ENCODE assay signal across 19 cellular contexts in genomic region chr2:170314744-170315447, GRCh38.
"Had no signal": no experiment of that assay in that cellular context is flagged by ENCODE, and none has a peak within 500 bp of the region (broad histone marks: within the 10 kb centered on the region; RNA-seq: fewer than 3 reads in every experiment).

No MANE protein-coding gene starts in this region.

- H3K9me3 Mint-ChIP-seq: activated T-helper 17 cell treated with anti-CD3 and anti-CD28 coated beads, Interleukin-2, amount 50 U/mL, for 72 hours; central memory CD8-positive, alpha-beta T cell; dendritic cell treated with granulocyte-macrophage colony-stimulating factor and Interleukin-4, amounts not matched to agents 40 ng/mL and 50 ng/mL, for 4 days; type B pancreatic cell had no signal

- ATAC-seq: activated T-helper 17 cell treated with anti-CD3 and anti-CD28 coated beads, Interleukin-2, amount 50 U/mL, for 72 hours; effector memory CD8-positive, alpha-beta T cell; foreskin keratinocyte; left lung had no signal

- H3K9ac ChIP-seq: neural progenitor cell had no signal

- FAIRE-seq: pancreas had no signal

- H3K36me3 ChIP-seq: left lung, neural progenitor cell, pancreas, suprapubic skin had no signal

- H3K4me1 ChIP-seq: left lung, pancreas, suprapubic skin had no signal

- H2AFZ ChIP-seq: neural progenitor cell had no signal

- H3K4me2 ChIP-seq: neural progenitor cell had no signal

- H3K27me3 ChIP-seq: foreskin keratinocyte, left lung, neural progenitor cell, pancreas, suprapubic skin had no signal

- H3K4me3 ChIP-seq: left lung, neural progenitor cell, pancreas, suprapubic skin had no signal

- H3K4me1 Mint-ChIP-seq: activated T-helper 17 cell treated with anti-CD3 and anti-CD28 coated beads, Interleukin-2, amount 50 U/mL, for 72 hours; central memory CD8-positive, alpha-beta T cell had no signal

- H3K27ac ChIP-seq: foreskin keratinocyte, left lung, neural progenitor cell, pancreas, suprapubic skin had no signal

- H3K27ac Mint-ChIP-seq: activated CD4-positive, alpha-beta T cell treated with anti-CD3 and anti-CD28 coated beads, Interleukin-2, amount 10 ng/mL, durations not matched to agents 7 days and 5 days; activated naive CD4-positive, alpha-beta T cell treated with anti-CD3 and anti-CD28 coated beads for 36 hours; activated T-helper 17 cell treated with anti-CD3 and anti-CD28 coated beads, Interleukin-2, amount 50 U/mL, for 72 hours; dendritic cell treated with granulocyte-macrophage colony-stimulating factor and Interleukin-4, amounts not matched to agents 40 ng/mL and 50 ng/mL, for 4 days; effector memory CD8-positive, alpha-beta T cell; T-helper 1 cell treated with Interleukin-12 subunit alpha and Interleukin-12 subunit beta and Interleukin-4 antibody, amounts not matched to agents 30 μg/mL and 1 μg/mL, for 36 hours; type B pancreatic cell had no signal

- DNase-seq: activated CD4-positive, alpha-beta T cell treated with anti-CD3 and anti-CD28 coated beads, Interleukin-2, amount 10 ng/mL, durations not matched to agents 7 days and 5 days; activated CD4-positive, CD25-positive, alpha-beta regulatory T cell; activated CD8-positive, alpha-beta memory T cell treated with anti-CD3 and anti-CD28 coated beads for 24 hours; activated naive CD4-positive, alpha-beta T cell treated with anti-CD3 and anti-CD28 coated beads for 36 hours; effector memory CD8-positive, alpha-beta T cell; erythroblast; foreskin keratinocyte; left lung; mesendoderm; pancreas; stimulated activated CD4-positive, alpha-beta T cell treated with anti-CD3 and anti-CD28 coated beads, Interleukin-2, amount 100 ng/mL, for 24 hours; stimulated activated naive CD4-positive, alpha-beta T cell treated with Interleukin-2 at 50 U/mL for 16 hours had no signal

- H3K4me3 Mint-ChIP-seq: activated CD4-positive, alpha-beta T cell treated with anti-CD3 and anti-CD28 coated beads, Interleukin-2, amount 10 ng/mL, durations not matched to agents 7 days and 5 days; activated naive CD4-positive, alpha-beta T cell treated with anti-CD3 and anti-CD28 coated beads for 36 hours; activated T-helper 17 cell treated with anti-CD3 and anti-CD28 coated beads, Interleukin-2, amount 50 U/mL, for 72 hours; central memory CD8-positive, alpha-beta T cell; dendritic cell treated with granulocyte-macrophage colony-stimulating factor and Interleukin-4, amounts not matched to agents 40 ng/mL and 50 ng/mL, for 4 days; effector memory CD8-positive, alpha-beta T cell; neural progenitor cell; T-helper 1 cell treated with Interleukin-12 subunit alpha and Interleukin-12 subunit beta and Interleukin-4 antibody, amounts not matched to agents 30 μg/mL and 1 μg/mL, for 36 hours; type B pancreatic cell had no signal

- H3K36me3 Mint-ChIP-seq: neural progenitor cell, type B pancreatic cell had no signal

- H3K9me3 ChIP-seq: pancreas, suprapubic skin had no signal
